ENCODE assay signal across 26 cellular contexts in the genomic region with DNA sequence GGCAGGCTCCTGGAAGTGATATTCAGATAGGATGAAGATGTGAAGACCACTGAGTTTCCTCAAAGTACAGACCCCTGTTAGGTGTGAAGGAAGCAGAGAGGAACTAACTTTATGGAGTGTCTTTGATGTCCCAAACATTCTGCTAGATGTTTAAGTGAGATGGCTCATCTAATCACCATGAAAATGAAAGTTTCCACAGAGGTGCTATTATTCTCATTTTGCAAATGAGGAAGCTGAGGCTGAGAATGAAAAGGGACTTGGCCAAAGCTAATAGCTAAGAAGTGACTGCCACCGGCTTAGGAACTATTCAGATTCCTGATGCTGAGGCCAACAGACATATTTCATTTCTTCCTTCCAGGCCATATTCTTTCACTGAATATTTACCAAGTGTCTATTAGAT. TPM values are rescaled to one million over a fixed set of nuclear protein-coding genes. Genes with fewer than 3 reads are reported as not detected.
"Had no signal": no experiment of that assay in that cellular context is flagged by ENCODE, and none has a peak within 500 bp of the region (broad histone marks: within the 10 kb centered on the region; RNA-seq: fewer than 3 reads in every experiment).

No MANE protein-coding gene starts in this region.

- H3K4me1 ChIP-seq: colonic mucosa, esophagus muscularis mucosa, foreskin keratinocyte, gastroesophageal sphincter, heart left ventricle, left lung, prostate gland, right atrium auricular region, sigmoid colon, testis, tibial artery, upper lobe of left lung, uterus had no signal

- ATAC-seq: foreskin keratinocyte; gastroesophageal sphincter; heart left ventricle; left cardiac atrium; left lung; naive thymus-derived CD4-positive, alpha-beta T cell; stimulated activated effector memory CD8-positive, alpha-beta T cell treated with anti-CD3 and anti-CD28 coated beads, Interleukin-12 subunit alpha, Interleukin-12 subunit beta, amount 100 ng/mL, for 72 hours; stimulated activated naive CD8-positive, alpha-beta T cell treated with anti-CD3 and anti-CD28 coated beads, Interleukin-15, Interleukin-2, amounts not matched to agents 100 U/mL and 50 U/mL, for 24 hours had no signal

- H3K36me3 ChIP-seq: colonic mucosa, esophagus muscularis mucosa, gastroesophageal sphincter, heart left ventricle, left lung, prostate gland, right atrium auricular region, sigmoid colon, tibial artery, upper lobe of left lung, uterus had no signal

- FAIRE-seq: islet of Langerhans had no signal

- H3K79me2 ChIP-seq: hepatocyte had no signal

- H3K4me2 ChIP-seq: hepatocyte had no signal

- H3K4me3 ChIP-seq: colonic mucosa, esophagus muscularis mucosa, gastroesophageal sphincter, heart left ventricle, hepatocyte, left lung, prostate gland, right atrium auricular region, sigmoid colon, testis, tibial artery, upper lobe of left lung, uterus had no signal

- DNase-seq: colonic mucosa; effector CD8-positive, alpha-beta T cell; foreskin keratinocyte; heart left ventricle; left cardiac atrium; left lung; mesenchymal stem cell; midbrain; naive thymus-derived CD4-positive, alpha-beta T cell; nucleus accumbens; sigmoid colon; stimulated activated CD4-positive, alpha-beta T cell treated with anti-CD3 and anti-CD28 coated beads, Interleukin-2, amount 100 ng/mL, for 24 hours; stimulated activated CD4-positive, alpha-beta T cell treated with anti-CD3 and anti-CD28 coated beads, Interleukin-4, amount 100 ng/mL, for 24 hours; stimulated activated naive CD8-positive, alpha-beta T cell treated with anti-CD3 and anti-CD28 coated beads, Interleukin-15, Interleukin-2, amounts not matched to agents 100 U/mL and 50 U/mL, for 24 hours; substantia nigra; testis; tibial artery; upper lobe of left lung; uterus had no signal

- H3K27ac ChIP-seq: colonic mucosa, esophagus muscularis mucosa, foreskin keratinocyte, gastroesophageal sphincter, heart left ventricle, hepatocyte, left lung, prostate gland, right atrium auricular region, sigmoid colon, testis, tibial artery, upper lobe of left lung, uterus had no signal

- H3K27me3 ChIP-seq: colonic mucosa, esophagus muscularis mucosa, foreskin keratinocyte, gastroesophageal sphincter, heart left ventricle, hepatocyte, left lung, right atrium auricular region, sigmoid colon, testis, tibial artery, upper lobe of left lung, uterus had no signal

RNA-seq across cellular contexts. Expression of a gene that starts 45.9 kb away (rescaled TPM):
- polyA plus RNA-seq: naive thymus-derived CD4-positive, alpha-beta T cell had no signal
